In the genomic region with DNA sequence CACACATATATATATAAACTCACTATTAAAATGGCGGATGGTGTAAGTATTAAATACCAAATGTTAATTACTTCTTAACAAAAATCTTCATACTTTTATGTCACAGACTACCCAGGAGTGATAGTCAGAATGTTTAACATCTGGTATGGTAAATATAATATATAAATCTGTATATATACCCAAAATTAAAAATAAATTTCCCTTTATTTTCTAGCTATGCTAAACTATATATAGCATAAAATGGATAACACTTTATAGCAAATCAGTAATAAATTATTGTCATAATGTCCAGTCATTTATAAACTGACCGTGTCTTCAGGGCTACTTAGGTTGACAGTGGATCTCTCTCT, we compare ENCODE assay signal across 21 cellular contexts. TPM values are rescaled to one million over a fixed set of nuclear protein-coding genes. Genes with fewer than 3 reads are reported as not detected.
DNase-seq lines count a peak whose midpoint lies in the region; ATAC-seq and TF ChIP-seq lines count a peak whose summit lies in the region.
"Had no signal": no experiment of that assay in that cellular context is flagged by ENCODE, and none has a peak within 500 bp of the region (broad histone marks: within the 10 kb centered on the region; RNA-seq: fewer than 3 reads in every experiment).

No MANE protein-coding gene starts in this region.

- CTCF ChIA-PET in CD4-positive, alpha-beta memory T cell (lab: Charles Lee; ENCODE audit: partially characterized antibody): no interaction called here

- H3K27me3 ChIP-seq in HUES48 (ENCODE audit: control insufficient read depth, insufficient read depth, low read length) (no peaks in the 10 kb centered on the region), endodermal cell (ENCODE audit: control insufficient read depth, insufficient read depth, low read length, poor library complexity, severe bottlenecking) (no peaks in the 10 kb centered on the region)
- H3K27me3 ChIP-seq in CD4-positive, alpha-beta memory T cell (ENCODE audit: insufficient read depth, low read length): no peaks in the 10 kb centered on the region
- H3K27me3 ChIP-seq: BLaER1 had no signal

- no peak overlapping the region for H3K4me3 Mint-ChIP-seq in endodermal cell
- H3K4me3 Mint-ChIP-seq in CD4-positive, alpha-beta memory T cell: no peak overlapping the region

- H3K9me3 ChIP-seq in HUES48 (ENCODE audit: control insufficient read depth, insufficient read depth, low read length) (no peaks in the 10 kb centered on the region), endodermal cell (ENCODE audit: control insufficient read depth, low read length) (no peaks in the 10 kb centered on the region)
- no peaks in the 10 kb centered on the region for H3K9me3 ChIP-seq in CD4-positive, alpha-beta memory T cell (ENCODE audit: control insufficient read depth in 1 of 2, low read length in 2 of 2)
- H3K9me3 ChIP-seq: BLaER1 had no signal

- H3K4me1 ChIP-seq in HUES48 (ENCODE audit: control insufficient read depth, insufficient read depth, low read length): peaks cover 16% of the 10 kb centered on the region
- peaks cover 15% of the 10 kb centered on the region for H3K4me1 ChIP-seq in endodermal cell (ENCODE audit: control insufficient read depth, insufficient read depth, low read length)
- no peaks in the 10 kb centered on the region for H3K4me1 ChIP-seq in CD4-positive, alpha-beta memory T cell (ENCODE audit: insufficient read depth, low read length)
- H3K4me1 ChIP-seq: BLaER1 had no signal

- no peaks in the 10 kb centered on the region for H3K27me3 Mint-ChIP-seq in endodermal cell (ENCODE audit: insufficient read depth)
- H3K27me3 Mint-ChIP-seq in CD4-positive, alpha-beta memory T cell: peaks cover 0 to 5% of the 10 kb centered on the region in 2 donors

- POLR2A ChIA-PET in CD4-positive, alpha-beta memory T cell (lab: Charles Lee; ENCODE audit: partially characterized antibody): interaction anchor here (1.1 kb wide), 1 partner anchor 16 kb away, joined by 3 read pairs; no protein-coding TSS in a partner anchor

- no peak overlapping the region for H3K4me3 ChIP-seq in HUES48 (ENCODE audit: low read depth, low read length)
- H3K4me3 ChIP-seq in endodermal cell (ENCODE audit: low read length): no peak overlapping the region
- no peak overlapping the region for H3K4me3 ChIP-seq in CD4-positive, alpha-beta memory T cell (ENCODE audit: low read length in 2 of 2)
- H3K4me3 ChIP-seq: BLaER1 had no signal

- H3K27ac ChIP-seq in C4-2B (peak overlapping the region; percentile 77; the same call in 1 of the 2 replicates), HUES48 (ENCODE audit: low read depth, low read length) (peak overlapping the region; percentile 50), endodermal cell (ENCODE audit: low read depth, low read length) (no peak overlapping the region)
- no peak overlapping the region for H3K27ac ChIP-seq in CD4-positive, alpha-beta memory T cell (ENCODE audit: low read depth, low read length)
- H3K27ac ChIP-seq: BLaER1 had no signal

- H3K9ac ChIP-seq in HUES48 (ENCODE audit: low read depth, low read length) (no peak overlapping the region), endodermal cell (ENCODE audit: extremely low read depth, low read length, poor library complexity, severe bottlenecking) (no peak overlapping the region)
- H3K9ac ChIP-seq: BLaER1 had no signal

- ATAC-seq in omental fat pad (ENCODE audit: low FRiP score) (peak; percentile 5), GM21786 (IDR thresholded peaks at IDR 0.05; ENCODE audit: unreplicated experiment) (no peak)

- DNase-seq in endodermal cell (no peak), omental fat pad (ENCODE audit: low spot score) (no peak), SKM-1 treated with dmso at 0.1 percent for 144 hours (lab: John Stamatoyannopoulos, UW; ENCODE audit: unreplicated experiment) (no peak)
- DNase-seq in CD4-positive, alpha-beta memory T cell: no peak
- no peak for DNase-seq in activated naive CD4-positive, alpha-beta T cell treated with Interleukin-2 at 50 U/mL for 16 hours
- DNase-seq: DMS 273 treated with DMSO at 0.1 percent for 48 hours, DND-41, HCEC 1CT, KBM-7, MV-4-11, NCI-H1694 treated with DMSO at 0.1 percent for 48 hours, NCI-H2107, NCI-H2227 treated with DMSO at 0.1 percent for 48 hours, NCI-H524, OCI-M1, SW 1271 had no signal

- peaks cover 39% of the 10 kb centered on the region for H3K4me1 Mint-ChIP-seq in endodermal cell
- no peaks in the 10 kb centered on the region for H3K4me1 Mint-ChIP-seq in CD4-positive, alpha-beta memory T cell

- 90% methylated on average over 1 of the region's 2 CpGs for WGBS in endodermal cell (ENCODE audit: insufficient coverage in 1 of 2, insufficient read length in 1 of 2), 2 experiments

- H3K9me3 Mint-ChIP-seq in endodermal cell: no peaks in the 10 kb centered on the region
- H3K9me3 Mint-ChIP-seq in CD4-positive, alpha-beta memory T cell: no peaks in the 10 kb centered on the region

- H3K36me3 Mint-ChIP-seq in endodermal cell (ENCODE audit: low read depth): no peaks in the 10 kb centered on the region
- no peaks in the 10 kb centered on the region for H3K36me3 Mint-ChIP-seq in CD4-positive, alpha-beta memory T cell

- intact Hi-C loops in CD4-positive, alpha-beta memory T cell (cut with micrococcal nuclease): no loop called here

- H3K36me3 ChIP-seq in HUES48 (ENCODE audit: control insufficient read depth, insufficient read depth, low read length) (no peaks in the 10 kb centered on the region), endodermal cell (ENCODE audit: control insufficient read depth, insufficient read depth, low read length) (no peaks in the 10 kb centered on the region)
- no peaks in the 10 kb centered on the region for H3K36me3 ChIP-seq in CD4-positive, alpha-beta memory T cell (ENCODE audit: insufficient read depth, low read length)
- H3K36me3 ChIP-seq: BLaER1 had no signal

- peak overlapping the region; percentile 80 for H3K27ac Mint-ChIP-seq in endodermal cell
- H3K27ac Mint-ChIP-seq in CD4-positive, alpha-beta memory T cell: no peak overlapping the region

- TF ChIP-seq CTCF in C4-2B (conservative IDR thresholded peaks at IDR 0.05): no peak
- TF ChIP-seq CTCF in endodermal cell (conservative IDR thresholded peaks at IDR 0.05): no peak
- TF ChIP-seq CTCF in omental fat pad (IDR thresholded peaks at IDR 0.05): no peak

RNA-seq across cellular contexts. Expression of a gene that starts 37.1 kb away (rescaled TPM):
- total RNA-seq in endodermal cell (1 to 10 TPM; 1.6 to 5.0 TPM), omental fat pad (not detected)
- polyA plus RNA-seq in endodermal cell (2013, experiment 1 of 2): 1.8 TPM
- polyA plus RNA-seq in endodermal cell (2013, experiment 2 of 2): 0.79 TPM
- not detected for total RNA-seq in CD4-positive, alpha-beta memory T cell
- not detected for polyA plus RNA-seq in CD4-positive, alpha-beta memory T cell
- total RNA-seq: A673 had no signal

RNA-seq across cellular contexts. Expression of a gene that starts 55.3 kb away (rescaled TPM):
- total RNA-seq in endodermal cell (10 to 100 TPM in 1 of 2 donors, 1 to 10 TPM in 1; 9.2 to 12.6 TPM), omental fat pad (10 to 100 TPM; 22.3 to 46.6 (median 26.7) TPM)
- 32.7 TPM for polyA plus RNA-seq in endodermal cell (2013, experiment 1 of 2)
- polyA plus RNA-seq in endodermal cell (2013, experiment 2 of 2): 30.0 TPM
- 10 to 100 TPM in 1 of 2 experiments, 1 to 10 TPM in 1; 9.5 to 10.0 TPM for total RNA-seq in CD4-positive, alpha-beta memory T cell
- polyA plus RNA-seq in CD4-positive, alpha-beta memory T cell: 10 to 100 TPM; 30.7 to 58.1 TPM

Comparison
In these comparisons a context has a peak if more than half of its experiments do, and no peak if none do; other contexts are left out.
1. H3K27ac ChIP-seq: peak in C4-2B (single experiment) and HUES48 (single experiment); none in endodermal cell (single experiment) and CD4-positive, alpha-beta memory T cell (single experiment).